Comparison of ENCODE assay signal across 28 cellular contexts in genomic region chr16:85371948-85372347, GRCh38.
A peak's percentile ranks its signal among the peaks of the same experiment; 100 is the strongest.
DNase-seq lines count a peak whose midpoint lies in the region; ATAC-seq, FAIRE-seq and TF ChIP-seq lines count a peak whose summit lies in the region.
"Had no signal": no experiment of that assay in that cellular context is flagged by ENCODE, and none has a peak within 500 bp of the region (broad histone marks: within the 10 kb centered on the region; RNA-seq: fewer than 3 reads in every experiment).

No MANE protein-coding gene starts in this region.

- in situ Hi-C loops in K562 (cut with MboI), result no loop called here

- FAIRE-seq in K562 (lab: Jason Lieb, UNC), result no peak

- H3K4me3 ChIP-seq in BLaER1 treated with 17β-estradiol and CSF1 and Interleukin-3, amounts not matched to agents 10 nM and 100 nM, result no peak overlapping the region
- H3K4me3 ChIP-seq in K562, result no peak overlapping the region
- peak overlapping the region in 1 of 2 donors; percentile 46 for H3K4me3 ChIP-seq in muscle layer of duodenum (ENCODE audit: low read depth in 1 of 2, low read length in 2 of 2)
- H3K4me3 ChIP-seq in testis, result no peak overlapping the region
- H3K4me3 ChIP-seq in A673 (ENCODE audit: low read depth, low read length, poor library complexity, severe bottlenecking), result no peak overlapping the region
- no peak overlapping the region for H3K4me3 ChIP-seq in endodermal cell (ENCODE audit: low read length)

- H3K9me3 ChIP-seq in BLaER1 treated with 17β-estradiol and CSF1 and Interleukin-3, amounts not matched to agents 10 nM and 100 nM (replicated peaks in 1 of 11), result no peaks in the 10 kb centered on the region
- H3K9me3 ChIP-seq in K562 (replicated peaks; ENCODE audit: control insufficient read depth, insufficient read depth, low read depth, low read length), result no peaks in the 10 kb centered on the region
- H3K9me3 ChIP-seq in muscle layer of duodenum (ENCODE audit: control insufficient read depth in 1 of 2, low read length in 2 of 2), result no peaks in the 10 kb centered on the region
- H3K9me3 ChIP-seq in testis, result no peaks in the 10 kb centered on the region
- H3K9me3 ChIP-seq in A673 (ENCODE audit: low read depth, low read length, poor library complexity, severe bottlenecking), result no peaks in the 10 kb centered on the region
- no peaks in the 10 kb centered on the region for H3K9me3 ChIP-seq in endodermal cell (ENCODE audit: control insufficient read depth, low read length)
- H3K9me3 ChIP-seq: upper lobe of left lung had no signal

- TF ChIP-seq CTCF in K562 (IDR thresholded peaks at IDR 0.05 in 2 of 3, conservative IDR thresholded peaks at IDR 0.05 in 1 of 3; ENCODE audit: insufficient read depth in 2 of 3, low read depth in 1 of 3, low read length in 3 of 3) (no peak), testis (IDR thresholded peaks at IDR 0.05) (no peak), A673 (conservative IDR thresholded peaks at IDR 0.05; ENCODE audit: low read depth, low read length) (no peak), endodermal cell (conservative IDR thresholded peaks at IDR 0.05) (no peak)

- peaks cover 12% of the 10 kb centered on the region for H3K27me3 Mint-ChIP-seq in endodermal cell (ENCODE audit: insufficient read depth)
- H3K27me3 Mint-ChIP-seq: activated CD8-positive, alpha-beta memory T cell treated with anti-CD3 and anti-CD28 coated beads, Interleukin-2, amount 10 ng/mL, durations not matched to agents 7 days and 5 days had no signal

- peaks cover 23 to 67% (median 49%) of the 10 kb centered on the region in 10 experiments for H3K4me1 ChIP-seq in BLaER1 treated with 17β-estradiol and CSF1 and Interleukin-3, amounts not matched to agents 10 nM and 100 nM
- peaks cover 47 to 92% of the 10 kb centered on the region in 2 experiments for H3K4me1 ChIP-seq in K562 (replicated peaks in 1 of 2; ENCODE audit: control insufficient read depth in 2 of 2, insufficient read depth in 2 of 2, low read length in 2 of 2)
- peaks cover 10 to 74% of the 10 kb centered on the region in 2 donors for H3K4me1 ChIP-seq in muscle layer of duodenum (ENCODE audit: control insufficient read depth in 1 of 2, insufficient read depth in 2 of 2, low read length in 2 of 2)
- peaks cover 80% of the 10 kb centered on the region for H3K4me1 ChIP-seq in testis
- H3K4me1 ChIP-seq in A673 (ENCODE audit: insufficient read depth, low read length, poor library complexity, severe bottlenecking), result peaks cover 7% of the 10 kb centered on the region
- no peaks in the 10 kb centered on the region for H3K4me1 ChIP-seq in endodermal cell (ENCODE audit: control insufficient read depth, insufficient read depth, low read length)

- CTCF ChIA-PET in K562 (lab: Yijun Ruan, JAX; ENCODE audit: low intra/inter-chr PET ratio) (no interaction called here), A673 (lab: Charles Lee) (no interaction called here)

- no peaks in the 10 kb centered on the region for H3K9me1 ChIP-seq in K562 (ENCODE audit: control insufficient read depth, insufficient read depth, low read length)

- no peaks in the 10 kb centered on the region for H3K4me1 Mint-ChIP-seq in endodermal cell

- H3K27ac ChIP-seq in BLaER1 treated with 17β-estradiol and CSF1 and Interleukin-3, amounts not matched to agents 10 nM and 100 nM, result no peak overlapping the region
- H3K27ac ChIP-seq in K562 (ENCODE audit: extremely low read depth, low read depth, low read length) (no peak overlapping the region), muscle layer of duodenum (ENCODE audit: low read length) (peak overlapping the region; percentile 31), testis (peak overlapping the region; percentile 59 to 61), A673 (ENCODE audit: low read depth, low read length, poor library complexity, severe bottlenecking) (no peak overlapping the region), endodermal cell (ENCODE audit: low read depth, low read length) (no peak overlapping the region)
- H3K27ac ChIP-seq: C4-2B had no signal

- H3K9me3 Mint-ChIP-seq in endodermal cell, result no peaks in the 10 kb centered on the region
- H3K9me3 Mint-ChIP-seq: activated naive CD4-positive, alpha-beta T cell treated with anti-CD3 and anti-CD28 coated beads for 36 hours; activated T-cell treated with anti-CD3 and anti-CD28 coated beads, Interleukin-2, amount 50 U/mL, for 72 hours; dendritic cell treated with granulocyte-macrophage colony-stimulating factor and Interleukin-4, amounts not matched to agents 40 ng/mL and 50 ng/mL, for 4 days; IgD-negative memory B cell; naive thymus-derived CD4-positive, alpha-beta T cell; stimulated activated naive B cell treated with anti-CD40 and anti-IgM and Interleukin-4, amounts not matched to agents 10 μg/mL and 1 μg/mL and 100 μg/mL, for 72 hours; WTC11 had no signal

- no peak overlapping the region for H3K4me3 Mint-ChIP-seq in endodermal cell
- H3K4me3 Mint-ChIP-seq: activated CD8-positive, alpha-beta memory T cell treated with anti-CD3 and anti-CD28 coated beads, Interleukin-2, amount 10 ng/mL, durations not matched to agents 7 days and 5 days; activated naive CD4-positive, alpha-beta T cell treated with anti-CD3 and anti-CD28 coated beads for 36 hours; activated T-cell treated with anti-CD3 and anti-CD28 coated beads, Interleukin-2, amount 50 U/mL, for 72 hours; dendritic cell treated with granulocyte-macrophage colony-stimulating factor and Interleukin-4, amounts not matched to agents 40 ng/mL and 50 ng/mL, for 4 days; IgD-negative memory B cell; naive thymus-derived CD4-positive, alpha-beta T cell; stimulated activated naive B cell treated with anti-CD40 and anti-IgM and Interleukin-4, amounts not matched to agents 10 μg/mL and 1 μg/mL and 100 μg/mL, for 72 hours; WTC11 had no signal

- no peaks in the 10 kb centered on the region for H3K36me3 Mint-ChIP-seq in endodermal cell (ENCODE audit: low read depth)
- H3K36me3 Mint-ChIP-seq: activated CD8-positive, alpha-beta memory T cell treated with anti-CD3 and anti-CD28 coated beads, Interleukin-2, amount 10 ng/mL, durations not matched to agents 7 days and 5 days; IgD-negative memory B cell; naive thymus-derived CD4-positive, alpha-beta T cell; stimulated activated naive B cell treated with anti-CD40 and anti-IgM and Interleukin-4, amounts not matched to agents 10 μg/mL and 1 μg/mL and 100 μg/mL, for 72 hours; WTC11 had no signal

- H3K9ac ChIP-seq in BLaER1 treated with 17β-estradiol and CSF1 and Interleukin-3, amounts not matched to agents 10 nM and 100 nM, result no peak overlapping the region
- H3K9ac ChIP-seq in K562 (ENCODE audit: insufficient read depth in 1 of 2, low read depth in 2 of 2, low read length in 2 of 2), result peak overlapping the region in 1 of 2 experiments; percentile 38; a peak in 2 of 4 replicates
- H3K9ac ChIP-seq in endodermal cell (ENCODE audit: extremely low read depth, low read length, poor library complexity, severe bottlenecking), result no peak overlapping the region

- no peak for TF ChIP-seq RAD21 in K562 (CRISPR knock-in tag; conservative IDR thresholded peaks at IDR 0.05 in 1 of 2, IDR thresholded peaks at IDR 0.05 in 1 of 2)

- no peaks in the 10 kb centered on the region for H3K27me3 ChIP-seq in BLaER1 treated with 17β-estradiol and CSF1 and Interleukin-3, amounts not matched to agents 10 nM and 100 nM
- H3K27me3 ChIP-seq in K562 (ENCODE audit: control insufficient read depth in 2 of 2, insufficient read depth in 2 of 2, low read length in 2 of 2), result no peaks in the 10 kb centered on the region
- H3K27me3 ChIP-seq in muscle layer of duodenum (ENCODE audit: low read depth, low read length), result no peaks in the 10 kb centered on the region
- H3K27me3 ChIP-seq in testis, result no peaks in the 10 kb centered on the region
- H3K27me3 ChIP-seq in A673 (replicated peaks; ENCODE audit: insufficient read depth, low read depth, low read length, poor library complexity), result no peaks in the 10 kb centered on the region
- no peaks in the 10 kb centered on the region for H3K27me3 ChIP-seq in endodermal cell (ENCODE audit: control insufficient read depth, insufficient read depth, low read length, poor library complexity, severe bottlenecking)
- H3K27me3 ChIP-seq: upper lobe of left lung had no signal

- ATAC-seq in K562, result no peak
- ATAC-seq: Right ventricle myocardium inferior, WTC11 had no signal

- intact Hi-C loops in K562 (cut with micrococcal nuclease), result no loop called here
- intact Hi-C loops in testis (cut with DNase I; ENCODE audit: low total_unique reads), result no loop called here
- intact Hi-C loops in A673 (cut with micrococcal nuclease; ENCODE audit: unreplicated experiment), result no loop called here

- POLR2A ChIA-PET in K562 (lab: Yijun Ruan, JAX), result interaction anchor here (0.8 to 1.1 kb wide), 2 partner anchors 10 to 197 kb away, joined by 3 read pairs; no protein-coding TSS in a partner anchor
- POLR2A ChIA-PET in A673 (lab: Charles Lee; ENCODE audit: low non-redundant PET), result no interaction called here

- no peak overlapping the region for H2AFZ ChIP-seq in K562 (ENCODE audit: low read depth, low read length)

- BruUV-seq in K562 (replicated peaks; lab: Mats Ljungman, UMichigan) (no TSS peak), A673 (replicated peaks; lab: Mats Ljungman, UMichigan) (no TSS peak)

- TF ChIP-seq EP300 in K562 (IDR thresholded peaks at IDR 0.05; ENCODE audit: low read length), result no peak

- no peak for DNase-seq in K562 (ENCODE audit: extremely low read depth in 1 of 4, low spot score in 3 of 4)
- no peak for DNase-seq in testis
- DNase-seq in A673 (ENCODE audit: low spot score), result no peak
- DNase-seq in endodermal cell, result no peak
- no peak for DNase-seq in A172 (ENCODE audit: low spot score)
- DNase-seq in DMS114 treated with DMSO at 0.1 percent for 48 hours (lab: John Stamatoyannopoulos, UW; ENCODE audit: unreplicated experiment), result no peak
- DNase-seq: activated CD4-positive, alpha-beta T cell treated with anti-CD3 and anti-CD28 coated beads, Interleukin-2, amount 50 U/mL, for 1 hour; amygdala; glutamatergic neuron; H7; naive thymus-derived CD4-positive, alpha-beta T cell; NCI-H1417; NCI-H446; NCI-H82; stimulated activated CD4-positive, alpha-beta T cell treated with anti-CD3 and anti-CD28 coated beads, Interleukin-4, amount 100 ng/mL, for 24 hours; stimulated activated naive B cell treated with anti-CD40 and anti-IgM and Interleukin-4, amounts not matched to agents 10 μg/mL and 1 μg/mL and 100 μg/mL, for 72 hours; T1000 had no signal

- TF ChIP-seq POLR2A in K562 (conservative IDR thresholded peaks at IDR 0.05), result no peak
- no peak for TF ChIP-seq POLR2A in testis (IDR thresholded peaks at IDR 0.05)

- peaks cover 0 to 20% (median 0%) of the 10 kb centered on the region in 11 experiments; a peak in 1 of 22 replicates for H4K20me1 ChIP-seq in BLaER1 treated with 17β-estradiol and CSF1 and Interleukin-3, amounts not matched to agents 10 nM and 100 nM
- no peaks in the 10 kb centered on the region for H4K20me1 ChIP-seq in K562 (replicated peaks; ENCODE audit: control insufficient read depth, insufficient read depth, low read length)

- H3K36me3 ChIP-seq in BLaER1 treated with 17β-estradiol and CSF1 and Interleukin-3, amounts not matched to agents 10 nM and 100 nM, result no peaks in the 10 kb centered on the region
- H3K36me3 ChIP-seq in K562 (ENCODE audit: control insufficient read depth, insufficient read depth, low read length) (no peaks in the 10 kb centered on the region), muscle layer of duodenum (ENCODE audit: control insufficient read depth in 1 of 2, insufficient read depth in 2 of 2, low read length in 2 of 2) (no peaks in the 10 kb centered on the region), testis (ENCODE audit: low read depth, missing control alignments) (no peaks in the 10 kb centered on the region), A673 (ENCODE audit: insufficient read depth, low read length, poor library complexity, severe bottlenecking) (no peaks in the 10 kb centered on the region), endodermal cell (ENCODE audit: control insufficient read depth, insufficient read depth, low read length) (no peaks in the 10 kb centered on the region)
- H3K36me3 ChIP-seq: upper lobe of left lung had no signal

- H3K4me2 ChIP-seq in BLaER1 treated with 17β-estradiol and CSF1 and Interleukin-3, amounts not matched to agents 10 nM and 100 nM, result peak overlapping the region in 8 of 11 experiments; percentile 44 to 81 (median 56); a peak in 9 of 22 replicates
- no peak overlapping the region for H3K4me2 ChIP-seq in K562 (ENCODE audit: insufficient read depth, low read length)

- no peak overlapping the region for H3K27ac Mint-ChIP-seq in endodermal cell
- H3K27ac Mint-ChIP-seq: activated CD8-positive, alpha-beta memory T cell treated with anti-CD3 and anti-CD28 coated beads, Interleukin-2, amount 10 ng/mL, durations not matched to agents 7 days and 5 days; activated naive CD4-positive, alpha-beta T cell treated with anti-CD3 and anti-CD28 coated beads for 36 hours; activated T-cell treated with anti-CD3 and anti-CD28 coated beads, Interleukin-2, amount 50 U/mL, for 72 hours; dendritic cell treated with granulocyte-macrophage colony-stimulating factor and Interleukin-4, amounts not matched to agents 40 ng/mL and 50 ng/mL, for 4 days; IgD-negative memory B cell; naive thymus-derived CD4-positive, alpha-beta T cell; stimulated activated naive B cell treated with anti-CD40 and anti-IgM and Interleukin-4, amounts not matched to agents 10 μg/mL and 1 μg/mL and 100 μg/mL, for 72 hours had no signal

- WGBS in K562 (ENCODE audit: insufficient coverage, low coverage, missing lambda C conversion rate), result 96% methylated on average over 10 of the region's 10 CpGs
- WGBS in testis, 2 donors, result 85 to 92% methylated on average over 10 of the region's 10 CpGs
- WGBS in endodermal cell (ENCODE audit: insufficient coverage in 1 of 2, insufficient read length in 1 of 2), 2 experiments, result 92% methylated on average over 10 of the region's 10 CpGs; no CpG with 5 or more reads in 1 of the 2 experiments

- peaks cover under 1% of the 10 kb centered on the region; the same call in 2 of the 3 replicates for H3K79me2 ChIP-seq in K562 (ENCODE audit: control insufficient read depth, insufficient read depth, low read length)

Comparison
In these comparisons a context has a peak if more than half of its experiments do, and no peak if none do; other contexts are left out.
1. H3K27ac ChIP-seq: peak in muscle layer of duodenum (single experiment) and testis (2 of 2); none in BLaER1 treated with 17β-estradiol and CSF1 and Interleukin-3, amounts not matched to agents 10 nM and 100 nM (0 of 11), K562 (single experiment), A673 (single experiment) and endodermal cell (single experiment).